ENCODE assay signal across 1 cellular context in the genomic region with DNA sequence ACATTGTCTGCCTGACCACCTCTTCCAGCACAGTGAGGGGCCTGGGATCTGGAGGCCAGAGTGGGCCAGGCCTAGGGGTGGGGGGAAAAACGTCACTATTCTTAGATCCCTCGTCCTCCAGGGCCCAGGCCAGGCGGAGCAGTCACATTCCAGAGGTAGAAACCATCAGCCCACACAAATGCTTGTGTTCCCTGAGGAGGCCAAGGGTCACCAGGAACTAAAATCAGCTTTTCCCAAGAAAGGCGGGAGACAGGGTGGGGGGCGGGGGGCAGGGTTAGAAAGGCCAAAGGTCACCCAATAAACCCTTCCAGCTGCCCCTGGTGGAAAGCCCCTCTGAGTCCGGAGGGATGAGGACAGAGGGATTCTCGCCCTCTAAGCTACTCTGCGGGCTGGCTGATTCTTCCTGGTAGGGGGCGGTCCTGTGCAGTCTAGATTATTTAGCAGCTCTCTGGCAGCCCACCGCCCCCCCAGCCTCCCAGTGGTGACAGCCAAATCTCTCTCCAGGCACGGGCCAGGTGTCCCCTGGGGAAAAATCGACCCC.
TF ChIP-seq lines count a peak whose summit lies in the region.

No MANE protein-coding gene starts in this region.

TF ChIP-seq in GM23338, 12 proteins besides CTCF, POLR2A, EP300 and RAD21 (continued from another document):
- no peak for TF ChIP-seq ZNF462 (CRISPR knock-in tag; IDR thresholded peaks at IDR 0.05)
- TF ChIP-seq ZNF114 (CRISPR knock-in tag; IDR thresholded peaks at IDR 0.05), result no peak
- TF ChIP-seq ZNF331 (CRISPR knock-in tag; IDR thresholded peaks at IDR 0.05; ENCODE audit: low read depth), result no peak
- TF ChIP-seq EZH2phosphoT487 (IDR thresholded peaks at IDR 0.05; ENCODE audit: unreplicated experiment), result no peak
- TF ChIP-seq NANOG (IDR thresholded peaks at IDR 0.05; ENCODE audit: borderline replicate concordance), result no peak
- TF ChIP-seq CREB1 (CRISPR knock-in tag; IDR thresholded peaks at IDR 0.05; ENCODE audit: low read depth), result no peak
- no peak for TF ChIP-seq STAT1 (IDR thresholded peaks at IDR 0.05; ENCODE audit: unreplicated experiment)
